9 cellular contexts compared by ENCODE assay signal in genomic region chr19:13979224-13979623, GRCh38. TPM values are rescaled to one million over a fixed set of nuclear protein-coding genes. Genes with fewer than 3 reads are reported as not detected.
DNase-seq lines count a peak whose midpoint lies in the region; ATAC-seq and TF ChIP-seq lines count a peak whose summit lies in the region.
"Had no signal": no experiment of that assay in that cellular context is flagged by ENCODE, and none has a peak within 500 bp of the region (broad histone marks: within the 10 kb centered on the region; RNA-seq: fewer than 3 reads in every experiment).

No MANE protein-coding gene starts in this region.

- peak overlapping the region; percentile 65 for H3K4me3 Mint-ChIP-seq in memory B cell

- in situ Hi-C loops in G401 (cut with HindIII; ENCODE audit: low sequenced_read_pairs) = no loop called here

- no peaks in the 10 kb centered on the region for H3K27me3 Mint-ChIP-seq in memory B cell

- H3K4me3 ChIP-seq in NT2/D1 (ENCODE audit: insufficient read length, low read depth) (peak overlapping the region; percentile 52), ectodermal cell (ENCODE audit: insufficient read depth, low read depth, low read length) (peak overlapping the region; percentile 40), thoracic aorta (peak overlapping the region; percentile 77)

- peaks cover 49% of the 10 kb centered on the region for H3K36me3 ChIP-seq in NT2/D1 (ENCODE audit: insufficient read depth, insufficient read length, low read length)
- H3K36me3 ChIP-seq in ectodermal cell (ENCODE audit: control insufficient read depth, insufficient read depth, low read length) = no peaks in the 10 kb centered on the region
- H3K36me3 ChIP-seq in thoracic aorta = no peaks in the 10 kb centered on the region

- ATAC-seq in memory B cell (ENCODE audit: low read depth) (peak; percentile 21), thoracic aorta (ENCODE audit: insufficient number of reproducible peaks, low FRiP score, low read depth) (no peak), HG03439 (IDR thresholded peaks at IDR 0.05; ENCODE audit: unreplicated experiment) (no peak)

- H3K27me3 ChIP-seq in NT2/D1 (ENCODE audit: insufficient read depth, insufficient read length) (no peaks in the 10 kb centered on the region), ectodermal cell (ENCODE audit: control insufficient read depth, insufficient read depth, low read length, poor library complexity, severe bottlenecking) (no peaks in the 10 kb centered on the region), thoracic aorta (replicated peaks; ENCODE audit: insufficient read depth) (no peaks in the 10 kb centered on the region)

- DNase-seq in NT2/D1 (ENCODE audit: low read depth, low spot score) = no peak
- no peak for DNase-seq in memory B cell (ENCODE audit: low spot score in 2 of 2)
- no peak for DNase-seq in thoracic aorta (ENCODE audit: low spot score)
- DNase-seq in G401 (ENCODE audit: low spot score) = no peak
- no peak for DNase-seq in amniotic stem cell (lab: John Stamatoyannopoulos, UW)

- H3K4me1 ChIP-seq in NT2/D1 (ENCODE audit: insufficient read depth, insufficient read length) = peaks cover 30% of the 10 kb centered on the region
- H3K4me1 ChIP-seq in ectodermal cell (ENCODE audit: control insufficient read depth, insufficient read depth, low read length) = peaks cover 10% of the 10 kb centered on the region
- peaks cover 13 to 19% of the 10 kb centered on the region in 2 donors for H3K4me1 ChIP-seq in thoracic aorta (ENCODE audit: control insufficient read depth in 1 of 2, low read depth in 2 of 2)

- 38 to 41% methylated on average over 13 of the region's 13 CpGs for WGBS in ectodermal cell, 2 experiments

- H3K27ac Mint-ChIP-seq in memory B cell = peak overlapping the region; percentile 77

- no peaks in the 10 kb centered on the region for H3K9me3 ChIP-seq in NT2/D1 (ENCODE audit: insufficient read depth, low read length)
- H3K9me3 ChIP-seq in ectodermal cell (ENCODE audit: control insufficient read depth, low read length) = no peaks in the 10 kb centered on the region
- no peaks in the 10 kb centered on the region for H3K9me3 ChIP-seq in thoracic aorta

- H3K4me1 Mint-ChIP-seq in memory B cell = peaks cover 33% of the 10 kb centered on the region

- TF ChIP-seq CTCF in thoracic aorta (IDR thresholded peaks at IDR 0.05) = no peak

- peaks cover 6% of the 10 kb centered on the region for H3K36me3 Mint-ChIP-seq in memory B cell

- H3K9ac ChIP-seq in NT2/D1 (ENCODE audit: insufficient read length, low read depth) = peak overlapping the region; percentile 74

- no peaks in the 10 kb centered on the region for H3K9me3 Mint-ChIP-seq in memory B cell

- no peak overlapping the region for H3K27ac ChIP-seq in ectodermal cell (ENCODE audit: insufficient read depth, low read depth, low read length, poor library complexity, severe bottlenecking)
- peak overlapping the region in 1 of 2 donors; percentile 76 for H3K27ac ChIP-seq in thoracic aorta

RNA-seq across cellular contexts. Expression of gene RFX1, which starts 26.9 kb away (rescaled TPM):
- polyA plus RNA-seq in ectodermal cell (2013, experiment 1 of 4) = 15.5 TPM
- 13.6 TPM for polyA plus RNA-seq in ectodermal cell (2013, experiment 2 of 4)
- 11.7 TPM for polyA plus RNA-seq in ectodermal cell (2013, experiment 3 of 4)
- 13.6 TPM for polyA plus RNA-seq in ectodermal cell (2013, experiment 4 of 4)
- total RNA-seq in thoracic aorta = 1 to 10 TPM; 3.0 to 5.7 TPM
- total RNA-seq in G401 (2014; rRNA removed; shearing (Covaris generic)) = 1.8 and 6.0 TPM in 2 replicates

RNA-seq across cellular contexts. Expression of gene DCAF15, which starts 26.9 kb away (rescaled TPM):
- polyA plus RNA-seq in ectodermal cell (2013, experiment 1 of 4) = 82.2 TPM
- polyA plus RNA-seq in ectodermal cell (2013, experiment 2 of 4) = 80.5 TPM
- polyA plus RNA-seq in ectodermal cell (2013, experiment 3 of 4) = 62.6 TPM
- polyA plus RNA-seq in ectodermal cell (2013, experiment 4 of 4) = 62.7 TPM
- total RNA-seq in thoracic aorta = 10 to 100 TPM; 12.6 to 31.4 TPM
- total RNA-seq in G401 (2014; rRNA removed; shearing (Covaris generic)) = 33.2 and 38.2 TPM in 2 replicates

RNA-seq across cellular contexts. Expression of gene PODNL1, which starts 41.0 kb away (rescaled TPM):
- polyA plus RNA-seq in ectodermal cell (2013, experiment 1 of 4) = 8.7 TPM
- 7.2 TPM for polyA plus RNA-seq in ectodermal cell (2013, experiment 2 of 4)
- polyA plus RNA-seq in ectodermal cell (2013, experiment 3 of 4) = 7.3 TPM
- polyA plus RNA-seq in ectodermal cell (2013, experiment 4 of 4) = 6.3 TPM
- 1 to 10 TPM; 3.5 to 9.9 TPM for total RNA-seq in thoracic aorta
- 0.92 TPM in 1 of 2 replicates, not detected in the other for total RNA-seq in G401 (2014; rRNA removed; shearing (Covaris generic))
- total RNA-seq: dermis microvascular lymphatic vessel endothelial cell had no signal

RNA-seq across cellular contexts. Expression of gene RLN3, which starts 48.7 kb away (rescaled TPM):
- polyA plus RNA-seq in ectodermal cell (2013, experiment 1 of 4) = not detected
- not detected for polyA plus RNA-seq in ectodermal cell (2013, experiment 2 of 4)
- not detected for polyA plus RNA-seq in ectodermal cell (2013, experiment 3 of 4)
- not detected for polyA plus RNA-seq in ectodermal cell (2013, experiment 4 of 4)
- total RNA-seq in thoracic aorta = not detected
- total RNA-seq in G401 (2014; rRNA removed; shearing (Covaris generic)) = not detected in 2 replicates
- total RNA-seq: activated CD8-positive, alpha-beta memory T cell treated with anti-CD3 and anti-CD28 coated beads for 36 hours; dermis microvascular lymphatic vessel endothelial cell had no signal

RNA-seq across cellular contexts. Expression of gene IL27RA, which starts 52.3 kb away (rescaled TPM):
- polyA plus RNA-seq in ectodermal cell (2013, experiment 1 of 4) = 3.5 TPM
- polyA plus RNA-seq in ectodermal cell (2013, experiment 2 of 4) = 3.1 TPM
- 2.8 TPM for polyA plus RNA-seq in ectodermal cell (2013, experiment 3 of 4)
- polyA plus RNA-seq in ectodermal cell (2013, experiment 4 of 4) = 3.1 TPM
- 1 to 10 TPM; 1.1 to 5.3 TPM for total RNA-seq in thoracic aorta
- 28.1 and 32.5 TPM in 2 replicates for total RNA-seq in G401 (2014; rRNA removed; shearing (Covaris generic))
